Comparison of ENCODE assay signal across 8 cellular contexts in genomic region chr1:8077120-8077573, GRCh38. TPM values are rescaled to one million over a fixed set of nuclear protein-coding genes. Genes with fewer than 3 reads are reported as not detected.
DNase-seq lines count a peak whose midpoint lies in the region; ATAC-seq, FAIRE-seq and TF ChIP-seq lines count a peak whose summit lies in the region.

No MANE protein-coding gene starts in this region.

- POLR2A ChIA-PET in K562 (lab: Yijun Ruan, JAX), result interaction anchor here (0.6 to 0.9 kb wide), 2 partner anchors 13 to 841 kb away, joined by 4 read pairs; no protein-coding TSS in a partner anchor

- H3K4me3 ChIP-seq in K562, result no peak overlapping the region
- H3K4me3 ChIP-seq in upper lobe of right lung, result no peak overlapping the region

- ATAC-seq in K562, result peak; percentile 89
- ATAC-seq in upper lobe of right lung, result peak; percentile 94

- BruUV-seq in K562 (replicated peaks; lab: Mats Ljungman, UMichigan), result no TSS peak

- CTCF ChIA-PET in K562 (lab: Yijun Ruan, JAX; ENCODE audit: low intra/inter-chr PET ratio), result no interaction called here

- no peak for TF ChIP-seq EP300 in K562 (IDR thresholded peaks at IDR 0.05; ENCODE audit: low read length)

- in situ Hi-C loops in K562 (cut with MboI), result no loop called here

- H3K9ac ChIP-seq in K562 (ENCODE audit: insufficient read depth in 1 of 2, low read depth in 2 of 2, low read length in 2 of 2), result no peak overlapping the region

- no peak overlapping the region for H3K4me2 ChIP-seq in K562 (ENCODE audit: insufficient read depth, low read length)

- DNase-seq in DMS153 (lab: John Stamatoyannopoulos, UW) (peak; percentile 76), DMS153 treated with DMSO at 0.1 percent for 48 hours (lab: John Stamatoyannopoulos, UW; ENCODE audit: unreplicated experiment) (no peak), K562 (ENCODE audit: extremely low read depth in 1 of 4, low spot score in 3 of 4) (peak; percentile 54 to 59 (median 56)), left kidney (ENCODE audit: low read depth, low spot score) (peak; percentile 59), upper lobe of right lung (peak; percentile 80), NCI-H1105 treated with DMSO at 0.1 percent for 48 hours (lab: John Stamatoyannopoulos, UW) (no peak), hippocampal formation (lab: John Stamatoyannopoulos, UW) (no peak)
- no peak for DNase-seq in central memory CD4-positive, alpha-beta T cell

- no peak for TF ChIP-seq POLR2A in K562 (conservative IDR thresholded peaks at IDR 0.05)

- peak; percentile 66 for FAIRE-seq in K562 (lab: Jason Lieb, UNC)

- no peaks in the 10 kb centered on the region for H3K9me1 ChIP-seq in K562 (ENCODE audit: control insufficient read depth, insufficient read depth, low read length)

- TF ChIP-seq CTCF in K562 (IDR thresholded peaks at IDR 0.05 in 2 of 3, conservative IDR thresholded peaks at IDR 0.05 in 1 of 3; ENCODE audit: insufficient read depth in 2 of 3, low read depth in 1 of 3, low read length in 3 of 3) (no peak), upper lobe of right lung (IDR thresholded peaks at IDR 0.05) (no peak)

- H3K4me1 ChIP-seq in K562 (replicated peaks in 1 of 2; ENCODE audit: control insufficient read depth in 2 of 2, insufficient read depth in 2 of 2, low read length in 2 of 2), result peaks cover 0 to 9% of the 10 kb centered on the region in 2 experiments; a peak in 3 of 5 replicates
- peaks cover 10% of the 10 kb centered on the region for H3K4me1 ChIP-seq in upper lobe of right lung

- H4K20me1 ChIP-seq in K562 (replicated peaks; ENCODE audit: control insufficient read depth, insufficient read depth, low read length), result no peaks in the 10 kb centered on the region

- H3K27me3 ChIP-seq in K562 (ENCODE audit: control insufficient read depth in 2 of 2, insufficient read depth in 2 of 2, low read length in 2 of 2) (peaks cover 20 to 24% of the 10 kb centered on the region in 2 experiments), upper lobe of right lung (no peaks in the 10 kb centered on the region)

- intact Hi-C loops in K562 (cut with micrococcal nuclease), result no loop called here
- intact Hi-C loops in upper lobe of right lung (cut with DNase I), result no loop called here

- H3K79me2 ChIP-seq in K562 (ENCODE audit: control insufficient read depth, insufficient read depth, low read length), result no peaks in the 10 kb centered on the region

- TF ChIP-seq RAD21 in K562 (CRISPR knock-in tag; conservative IDR thresholded peaks at IDR 0.05 in 1 of 2, IDR thresholded peaks at IDR 0.05 in 1 of 2), result peak in 1 of 2 experiments; percentile 11; a peak in 1 of 4 replicates

- H3K36me3 ChIP-seq in K562 (ENCODE audit: control insufficient read depth, insufficient read depth, low read length) (no peaks in the 10 kb centered on the region), upper lobe of right lung (no peaks in the 10 kb centered on the region)

- no peak overlapping the region for H3K27ac ChIP-seq in K562 (ENCODE audit: extremely low read depth, low read depth, low read length)
- H3K27ac ChIP-seq in upper lobe of right lung, result no peak overlapping the region

- WGBS in K562 (ENCODE audit: insufficient coverage, low coverage, missing lambda C conversion rate), result 9% methylated on average over 8 of the region's 8 CpGs

- H3K9me3 ChIP-seq in K562 (replicated peaks; ENCODE audit: control insufficient read depth, insufficient read depth, low read depth, low read length), result no peaks in the 10 kb centered on the region
- H3K9me3 ChIP-seq in upper lobe of right lung, result no peaks in the 10 kb centered on the region

- H2AFZ ChIP-seq in K562 (ENCODE audit: low read depth, low read length), result no peak overlapping the region

TF ChIP-seq in K562, 482 proteins besides CTCF, POLR2A, EP300 and RAD21 (continues in another document):
- TF ChIP-seq MTA1 (IDR thresholded peaks at IDR 0.05; ENCODE audit: borderline replicate concordance), result no peak
- TF ChIP-seq ZNF324 (CRISPR knock-in tag; IDR thresholded peaks at IDR 0.05), result no peak
- no peak for TF ChIP-seq ZBTB7A (IDR thresholded peaks at IDR 0.05; ENCODE audit: borderline replicate concordance, control insufficient read depth, low read depth, low read length)
- TF ChIP-seq ADNP (tag; IDR thresholded peaks at IDR 0.05), result no peak
- TF ChIP-seq HIVEP1 (CRISPR knock-in tag; IDR thresholded peaks at IDR 0.05), result no peak
- TF ChIP-seq ZNF696 (CRISPR knock-in tag; conservative IDR thresholded peaks at IDR 0.05), result no peak
- TF ChIP-seq MCM7 (IDR thresholded peaks at IDR 0.05), result no peak
- no peak for TF ChIP-seq XRCC5 (IDR thresholded peaks at IDR 0.05; ENCODE audit: low read depth, low read length)
- TF ChIP-seq NCOA6 (IDR thresholded peaks at IDR 0.05), result no peak
- TF ChIP-seq EZH2 (IDR thresholded peaks at IDR 0.05; ENCODE audit: borderline replicate concordance, low read depth, low read length), result no peak
- no peak for TF ChIP-seq MLLT1 (IDR thresholded peaks at IDR 0.05)
- TF ChIP-seq HMBOX1 (IDR thresholded peaks at IDR 0.05), result peak; percentile 74; the same call in 1 of the 2 replicates
- TF ChIP-seq AFF4 (CRISPR knock-in tag; IDR thresholded peaks at IDR 0.05), result no peak
- TF ChIP-seq ARNT (IDR thresholded peaks at IDR 0.05), result no peak
- peak; percentile 33; the same call in 1 of the 2 replicates for TF ChIP-seq JUN (IDR thresholded peaks at IDR 0.05; ENCODE audit: borderline replicate concordance, low read depth, low read length)
- TF ChIP-seq JUN (CRISPR knock-in tag; IDR thresholded peaks at IDR 0.05; ENCODE audit: borderline replicate concordance), result no peak

RNA-seq across cellular contexts. Expression of gene ERRFI1, which starts 51.0 kb away (rescaled TPM):
- 3.7 and 4.7 TPM in 2 replicates for total RNA-seq in K562 (2011; cell fraction: chromatin; rRNA removed; ENCODE audit: low replicate concordance)
- total RNA-seq in K562 (2011; cell fraction: nucleolus; rRNA removed), result 1.7 TPM in 2 replicates
- total RNA-seq in K562 (2011; cell fraction: nucleoplasm; rRNA removed), result 2.5 and 3.8 TPM in 2 replicates
- total RNA-seq in K562 (2014; rRNA removed), result 0.68 and 0.73 TPM in 2 replicates
- 1.5 and 1.8 TPM in 2 replicates for total RNA-seq in K562 (2014; rRNA removed; fragmentation: Illumina TruSeq; extraction: Trizol)
- 0.98 and 1.1 TPM in 2 replicates for total RNA-seq in K562 (2015; rRNA removed; fragmentation: Illumina TruSeq; extraction: Trizol)
- total RNA-seq in K562 (2021), result 1.6 and 1.9 TPM in 2 replicates
- 1.7 and 4.4 TPM in 2 replicates for polyA plus RNA-seq in K562 (2011; rRNA removed)
- polyA plus RNA-seq in K562 (2011; cell fraction: cytosol; rRNA removed), result 1.3 and 2.7 TPM in 2 replicates
- polyA plus RNA-seq in K562 (2011; cell fraction: nucleus; rRNA removed), result 3.0 and 4.1 TPM in 2 replicates
- 1.9 and 2.1 TPM in 2 replicates for polyA plus RNA-seq in K562 (2012)
- 1.4 and 1.8 TPM in 2 replicates for polyA plus RNA-seq in K562 (2014; fragmentation: Illumina TruSeq; extraction: Trizol)
- under 1 TPM; 0.67 to 0.72 TPM for polyA plus RNA-seq in K562 (2014; fragmentation: Nextera tagmentation; extraction: Ambion mirVana)
- 0.80 and 2.0 TPM in 2 replicates for polyA plus RNA-seq in K562 (2014; rRNA removed)
- polyA minus RNA-seq in K562 (2011; rRNA and poly(A)+ RNA removed), result 1.3 and 1.9 TPM in 2 replicates
- 1.2 and 1.5 TPM in 2 replicates for polyA minus RNA-seq in K562 (2011; cell fraction: cytosol; rRNA and poly(A)+ RNA removed)
- 1.2 and 1.5 TPM in 2 replicates for polyA minus RNA-seq in K562 (2011; cell fraction: nucleus; rRNA and poly(A)+ RNA removed)
- 92.8 TPM for total RNA-seq in upper lobe of right lung

Comparison
In these comparisons a context has a peak if more than half of its experiments do, and no peak if none do; other contexts are left out.
1. DNase-seq: peak in DMS153 (single experiment), K562 (4 of 4), left kidney (single experiment) and upper lobe of right lung (single experiment); none in DMS153 treated with DMSO at 0.1 percent for 48 hours (single experiment), NCI-H1105 treated with DMSO at 0.1 percent for 48 hours (single experiment), central memory CD4-positive, alpha-beta T cell (single experiment) and hippocampal formation (0 of 2).
2. RNA of gene ERRFI1, which starts 51.0 kb away (total RNA-seq): 92.8 TPM in upper lobe of right lung (single experiment); 0.68 to 4.7 TPM in K562; every median in the first group is over 10 times any median in the second.